In genomic region chrX:97556359-97556758, GRCh38 we compare ENCODE assay signal across 38 cellular contexts.
"Had no signal": no experiment of that assay in that cellular context is flagged by ENCODE, and none has a peak within 500 bp of the region (broad histone marks: within the 10 kb centered on the region; RNA-seq: fewer than 3 reads in every experiment).

No MANE protein-coding gene starts in this region.

- H3K27ac ChIP-seq: brain microvascular endothelial cell, cardiac muscle cell, PC-9, RWPE1, VCaP had no signal

- H3K4me3 Mint-ChIP-seq: activated CD4-positive, alpha-beta memory T cell treated with anti-CD3 and anti-CD28 coated beads, Interleukin-2, amount 10 ng/mL, durations not matched to agents 7 days and 5 days; activated CD8-positive, alpha-beta memory T cell treated with anti-CD3 and anti-CD28 coated beads, Interleukin-2, amount 10 ng/mL, durations not matched to agents 7 days and 5 days; activated naive CD4-positive, alpha-beta T cell treated with anti-CD3 and anti-CD28 coated beads, Interleukin-2, amount 10 ng/mL, durations not matched to agents 7 days and 5 days; activated naive CD8-positive, alpha-beta T cell treated with anti-CD3 and anti-CD28 coated beads for 36 hours; central memory CD8-positive, alpha-beta T cell had no signal

- H2AFZ ChIP-seq: PC-9 had no signal

- H3K27me3 Mint-ChIP-seq: activated CD4-positive, alpha-beta memory T cell treated with anti-CD3 and anti-CD28 coated beads, Interleukin-2, amount 10 ng/mL, durations not matched to agents 7 days and 5 days; activated CD8-positive, alpha-beta memory T cell treated with anti-CD3 and anti-CD28 coated beads, Interleukin-2, amount 10 ng/mL, durations not matched to agents 7 days and 5 days; activated naive CD4-positive, alpha-beta T cell treated with anti-CD3 and anti-CD28 coated beads, Interleukin-2, amount 10 ng/mL, durations not matched to agents 7 days and 5 days; activated naive CD8-positive, alpha-beta T cell treated with anti-CD3 and anti-CD28 coated beads for 36 hours; central memory CD8-positive, alpha-beta T cell had no signal

- H3K36me3 ChIP-seq: brain microvascular endothelial cell, cardiac muscle cell had no signal

- ATAC-seq: activated CD8-positive, alpha-beta memory T cell treated with anti-CD3 and anti-CD28 coated beads, Interleukin-2, amount 10 ng/mL, durations not matched to agents 7 days and 5 days; Right ventricle myocardium inferior; SK-N-SH treated with all-trans-retinoic acid at 6 μM for 48 hours had no signal

- H3K36me3 Mint-ChIP-seq: activated CD8-positive, alpha-beta memory T cell treated with anti-CD3 and anti-CD28 coated beads, Interleukin-2, amount 10 ng/mL, durations not matched to agents 7 days and 5 days; activated naive CD4-positive, alpha-beta T cell treated with anti-CD3 and anti-CD28 coated beads, Interleukin-2, amount 10 ng/mL, durations not matched to agents 7 days and 5 days; activated naive CD8-positive, alpha-beta T cell treated with anti-CD3 and anti-CD28 coated beads for 36 hours had no signal

- FAIRE-seq: RCC 7860 had no signal

- H3K4me2 ChIP-seq: PC-9 had no signal

- H3K9me3 Mint-ChIP-seq: activated CD4-positive, alpha-beta memory T cell treated with anti-CD3 and anti-CD28 coated beads, Interleukin-2, amount 10 ng/mL, durations not matched to agents 7 days and 5 days; activated naive CD4-positive, alpha-beta T cell treated with anti-CD3 and anti-CD28 coated beads, Interleukin-2, amount 10 ng/mL, durations not matched to agents 7 days and 5 days; activated naive CD8-positive, alpha-beta T cell treated with anti-CD3 and anti-CD28 coated beads for 36 hours; central memory CD8-positive, alpha-beta T cell had no signal

- DNase-seq: activated CD4-positive, alpha-beta memory T cell treated with anti-CD3 and anti-CD28 coated beads, Interleukin-2, amount 10 ng/mL, durations not matched to agents 7 days and 5 days; activated CD4-positive, alpha-beta T cell treated with anti-CD3 and anti-CD28 coated beads for 1 hour; activated CD4-positive, alpha-beta T cell treated with anti-CD3 and anti-CD28 coated beads for 48 hours; activated CD4-positive, CD25-positive, alpha-beta regulatory T cell; activated CD8-positive, alpha-beta memory T cell treated with anti-CD3 and anti-CD28 coated beads for 24 hours; activated CD8-positive, alpha-beta memory T cell treated with anti-CD3 and anti-CD28 coated beads, Interleukin-2, amount 10 ng/mL, durations not matched to agents 7 days and 5 days; activated CD8-positive, alpha-beta memory T cell treated with anti-CD3 and anti-CD28 coated beads, Interleukin-2, amount 50 U/mL, for 48 hours; activated effector memory CD4-positive, alpha-beta T cell treated with Interleukin-2 at 50 U/mL for 16 hours; activated naive CD4-positive, alpha-beta T cell treated with anti-CD3 and anti-CD28 coated beads, Interleukin-2, amount 10 ng/mL, durations not matched to agents 7 days and 5 days; activated naive CD8-positive, alpha-beta T cell treated with anti-CD3 and anti-CD28 coated beads for 36 hours; activated T-cell treated with anti-CD3 and anti-CD28 coated beads, Interleukin-2, amount 50 U/mL, for 48 hours; amniotic stem cell; aorta; brain microvascular endothelial cell; Karpas-422; KBM-7; NCI-H1105; NCI-H1417 treated with DMSO at 0.1 percent for 48 hours; NCI-H187 treated with DMSO at 0.1 percent for 48 hours; NCI-H2081; NCI-H2171 treated with DMSO at 0.1 percent for 48 hours; NCI-H2227 treated with DMSO at 0.1 percent for 48 hours; NCI-H446; NCI-H510A treated with DMSO at 0.1 percent for 48 hours; NCI-H69; NK-92 treated with Interleukin-12 subunit alpha and Interleukin-12 subunit beta, amount 100 ng/mL, for 24 hours; PC-9; SIG-M5; T-helper 1 cell; T-helper 2 cell; T-helper 9 cell had no signal

- H3K4me1 Mint-ChIP-seq: activated CD4-positive, alpha-beta memory T cell treated with anti-CD3 and anti-CD28 coated beads, Interleukin-2, amount 10 ng/mL, durations not matched to agents 7 days and 5 days; activated CD8-positive, alpha-beta memory T cell treated with anti-CD3 and anti-CD28 coated beads, Interleukin-2, amount 10 ng/mL, durations not matched to agents 7 days and 5 days; activated naive CD4-positive, alpha-beta T cell treated with anti-CD3 and anti-CD28 coated beads, Interleukin-2, amount 10 ng/mL, durations not matched to agents 7 days and 5 days; central memory CD8-positive, alpha-beta T cell had no signal

- H3K27me3 ChIP-seq: brain microvascular endothelial cell, cardiac muscle cell had no signal

- H3K27ac Mint-ChIP-seq: activated CD4-positive, alpha-beta memory T cell treated with anti-CD3 and anti-CD28 coated beads, Interleukin-2, amount 10 ng/mL, durations not matched to agents 7 days and 5 days; activated CD8-positive, alpha-beta memory T cell treated with anti-CD3 and anti-CD28 coated beads, Interleukin-2, amount 10 ng/mL, durations not matched to agents 7 days and 5 days; activated naive CD4-positive, alpha-beta T cell treated with anti-CD3 and anti-CD28 coated beads, Interleukin-2, amount 10 ng/mL, durations not matched to agents 7 days and 5 days; activated naive CD8-positive, alpha-beta T cell treated with anti-CD3 and anti-CD28 coated beads for 36 hours had no signal

- H3K4me3 ChIP-seq: cardiac muscle cell, PC-9 had no signal
